ENCODE assay signal across 1 cellular context in the genomic region with DNA sequence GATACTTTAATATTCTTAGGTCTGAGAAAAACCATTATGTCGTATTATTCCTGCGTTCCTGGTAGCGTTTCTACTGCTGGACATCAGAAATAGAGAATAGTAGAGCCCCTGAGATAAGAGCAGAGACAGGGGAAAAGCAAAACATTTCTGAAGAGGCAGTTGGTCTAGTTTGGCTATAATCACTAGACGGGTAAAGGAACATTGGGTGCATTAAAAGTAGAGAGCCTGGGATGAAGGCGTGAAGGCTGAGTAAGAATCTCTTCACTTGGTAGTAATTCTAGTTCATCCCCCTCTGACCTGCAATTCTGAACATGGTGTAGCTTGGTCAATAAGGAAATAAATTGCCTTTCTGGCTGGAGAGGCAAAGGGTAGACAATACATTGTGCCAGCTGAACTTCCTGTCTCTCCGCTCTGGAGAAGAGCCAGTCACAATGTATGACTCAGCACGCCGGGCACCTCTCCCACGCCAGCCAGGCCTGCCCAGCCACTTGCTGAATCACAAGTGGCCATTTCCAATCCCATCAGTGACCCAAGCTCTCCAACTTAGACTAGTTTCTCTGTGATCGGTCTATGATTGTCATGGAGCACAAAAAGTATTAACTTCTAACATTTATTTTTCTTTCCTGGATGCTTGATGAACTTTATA.
TF ChIP-seq lines count a peak whose summit lies in the region.

No MANE protein-coding gene starts in this region.

TF ChIP-seq in GM23338, 12 proteins besides CTCF, POLR2A, EP300 and RAD21 (continued from another document):
- TF ChIP-seq, protein P1, sequence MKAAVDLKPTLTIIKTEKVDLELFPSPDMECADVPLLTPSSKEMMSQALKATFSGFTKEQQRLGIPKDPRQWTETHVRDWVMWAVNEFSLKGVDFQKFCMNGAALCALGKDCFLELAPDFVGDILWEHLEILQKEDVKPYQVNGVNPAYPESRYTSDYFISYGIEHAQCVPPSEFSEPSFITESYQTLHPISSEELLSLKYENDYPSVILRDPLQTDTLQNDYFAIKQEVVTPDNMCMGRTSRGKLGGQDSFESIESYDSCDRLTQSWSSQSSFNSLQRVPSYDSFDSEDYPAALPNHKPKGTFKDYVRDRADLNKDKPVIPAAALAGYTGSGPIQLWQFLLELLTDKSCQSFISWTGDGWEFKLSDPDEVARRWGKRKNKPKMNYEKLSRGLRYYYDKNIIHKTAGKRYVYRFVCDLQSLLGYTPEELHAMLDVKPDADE (IDR thresholded peaks at IDR 0.05): no peak
- no peak for TF ChIP-seq ZNF114 (CRISPR knock-in tag; IDR thresholded peaks at IDR 0.05)
